Comparison of ENCODE assay signal across 29 cellular contexts in genomic region chr10:122480146-122480833, GRCh38. TPM values are rescaled to one million over a fixed set of nuclear protein-coding genes. Genes with fewer than 3 reads are reported as not detected.
DNase-seq lines count a peak whose midpoint lies in the region; ATAC-seq, FAIRE-seq and TF ChIP-seq lines count a peak whose summit lies in the region.
"Had no signal": no experiment of that assay in that cellular context is flagged by ENCODE, and none has a peak within 500 bp of the region (broad histone marks: within the 10 kb centered on the region; RNA-seq: fewer than 3 reads in every experiment).

No MANE protein-coding gene starts in this region.

- H2BK5ac ChIP-seq in H1 (ENCODE audit: low read depth, low read length) = no peak overlapping the region
- H2BK5ac ChIP-seq in mesendoderm (ENCODE audit: low read length) = no peak overlapping the region

- H3K27ac ChIP-seq in right atrium auricular region (no peak overlapping the region), H1 (ENCODE audit: low read depth, low read length) (no peak overlapping the region), psoas muscle (no peak overlapping the region), mesendoderm (ENCODE audit: low read depth, low read length) (no peak overlapping the region)
- H3K27ac ChIP-seq: GM23248, HL-60, SJCRH30 had no signal

- H3K4me1 ChIP-seq in right atrium auricular region = peaks cover 0 to 12% of the 10 kb centered on the region in 2 donors
- H3K4me1 ChIP-seq in H1 (replicated peaks in 1 of 4; ENCODE audit: control insufficient read depth in 3 of 4, insufficient read depth in 4 of 4, low read length in 3 of 4) = peaks cover 4 to 23% (median 10%) of the 10 kb centered on the region in 4 experiments
- H3K4me1 ChIP-seq in psoas muscle = peaks cover 7% of the 10 kb centered on the region
- no peaks in the 10 kb centered on the region for H3K4me1 ChIP-seq in mesendoderm (ENCODE audit: control insufficient read depth, low read depth, low read length)
- H3K4me1 ChIP-seq: SJCRH30 had no signal

- peak; percentile 70 for DNase-seq in cardiac septum (ENCODE audit: low spot score)
- DNase-seq in right atrium auricular region (ENCODE audit: low spot score) = no peak
- DNase-seq in H1 (ENCODE audit: low read depth in 1 of 2, low spot score in 2 of 2) = no peak
- DNase-seq in osteocyte (ENCODE audit: extremely low spot score, unreplicated experiment) = no peak
- DNase-seq in stimulated activated effector memory CD8-positive, alpha-beta T cell treated with anti-CD3 and anti-CD28 coated beads, Interleukin-12 subunit alpha, Interleukin-12 subunit beta, amount 100 ng/mL, for 72 hours (ENCODE audit: low spot score in 2 of 2) = no peak
- DNase-seq in psoas muscle = no peak
- DNase-seq in mesendoderm = no peak
- DNase-seq in posterior vena cava (ENCODE audit: low spot score) = no peak
- DNase-seq: 8988T; AML-193; C1 segment of cervical spinal cord; Calu3; CD8-positive, alpha-beta memory T cell; GM23248; HCEC 1CT; KBM-7; NCI-H1092; NCI-H1436; NCI-H187 treated with DMSO at 0.1 percent for 48 hours; NCI-H510A treated with DMSO at 0.1 percent for 48 hours; NCI-H748 treated with DMSO at 0.1 percent for 48 hours; SJCRH30 had no signal

- WGBS in H1 (ENCODE audit: extremely low coverage in 1 of 2, insufficient coverage in 1 of 2, insufficient read length in 1 of 2, insufficient replicate concordance in 2 of 2, low coverage in 1 of 2, low lambda C conversion rate in 2 of 2, missing lambda C conversion rate in 1 of 2), 2 experiments = 87% methylated on average over 10 of the region's 10 CpGs; no CpG with 5 or more reads in 1 of the 2 experiments
- 94 to 99% (median 97%) methylated on average over 10 of the region's 10 CpGs for WGBS in psoas muscle, 3 donors
- WGBS in mesendoderm (ENCODE audit: extremely low coverage, insufficient coverage, low lambda C conversion rate) = no CpG with 5 or more reads among the region's 10 CpGs

- H2BK15ac ChIP-seq in H1 (ENCODE audit: low read length) = no peak overlapping the region
- no peak overlapping the region for H2BK15ac ChIP-seq in mesendoderm (replicated peaks; ENCODE audit: low read depth)

- H4K20me1 ChIP-seq in H1 (replicated peaks in 1 of 2; ENCODE audit: control insufficient read depth in 1 of 2, insufficient read depth in 2 of 2, low read length in 2 of 2) = no peaks in the 10 kb centered on the region

- no peak for TF ChIP-seq RAD21 in H1 (IDR thresholded peaks at IDR 0.05 in 1 of 2, conservative IDR thresholded peaks at IDR 0.05 in 1 of 2; ENCODE audit: low read depth in 2 of 2, low read length in 2 of 2)

- H2BK120ac ChIP-seq in H1 (replicated peaks; ENCODE audit: low read depth, low read length) (no peak overlapping the region), mesendoderm (ENCODE audit: low read depth, low read length) (no peak overlapping the region)

- peaks cover 53% of the 10 kb centered on the region for H3K4me1 Mint-ChIP-seq in osteocyte (ENCODE audit: unreplicated experiment)
- H3K4me1 Mint-ChIP-seq in stimulated activated effector memory CD8-positive, alpha-beta T cell treated with anti-CD3 and anti-CD28 coated beads, Interleukin-12 subunit alpha, Interleukin-12 subunit beta, amount 100 ng/mL, for 72 hours = no peaks in the 10 kb centered on the region
- H3K4me1 Mint-ChIP-seq: CD8-positive, alpha-beta memory T cell had no signal

- no peak overlapping the region; the same call in 1 of the 2 replicates for H4K8ac ChIP-seq in H1 (ENCODE audit: extremely low read depth, insufficient read depth, low read length)
- no peak overlapping the region for H4K8ac ChIP-seq in mesendoderm (ENCODE audit: low read depth, low read length)

- CTCF ChIA-PET in H1 (lab: Charles Lee; ENCODE audit: partially characterized antibody) = interaction anchor here (0.6 to 2.1 kb wide), 4 partner anchors 10 to 168 kb away, joined by 3 to 5 read pairs (median 3); no protein-coding TSS in a partner anchor

- H4K5ac ChIP-seq in H1 (ENCODE audit: insufficient read length, low read depth, low read length) = no peak overlapping the region
- no peak overlapping the region for H4K5ac ChIP-seq in mesendoderm (ENCODE audit: low read length)

- TF ChIP-seq CTCF in right atrium auricular region (IDR thresholded peaks at IDR 0.05) (no peak), H1 (IDR thresholded peaks at IDR 0.05; ENCODE audit: control extremely low read depth in 1 of 3, insufficient read depth in 1 of 3, low read depth in 1 of 3, low read length in 3 of 3) (no peak), osteocyte (IDR thresholded peaks at IDR 0.05) (no peak), psoas muscle (IDR thresholded peaks at IDR 0.05) (no peak)

- H4K91ac ChIP-seq in H1 (replicated peaks; ENCODE audit: insufficient read length, low read length) = peak overlapping the region; percentile 29

- H3K9me3 ChIP-seq in right atrium auricular region (no peaks in the 10 kb centered on the region), H1 (ENCODE audit: insufficient read depth in 2 of 2, low read depth in 1 of 2, low read length in 1 of 2) (peaks cover 0 to 5% of the 10 kb centered on the region in 2 experiments; a peak in 1 of 4 replicates), psoas muscle (no peaks in the 10 kb centered on the region)
- H3K9me3 ChIP-seq: SJCRH30 had no signal

- no peak overlapping the region for H3K9ac ChIP-seq in H1 (replicated peaks in 1 of 4; ENCODE audit: extremely low read depth in 1 of 4, low read depth in 3 of 4, low read length in 3 of 4)
- no peak overlapping the region for H3K9ac ChIP-seq in mesendoderm (ENCODE audit: low read length)
- H3K9ac ChIP-seq: GM23248 had no signal

- H3K4me2 ChIP-seq in H1 (ENCODE audit: insufficient read depth in 1 of 2, low read depth in 2 of 2, low read length in 2 of 2) = no peak overlapping the region
- no peak overlapping the region for H3K4me2 ChIP-seq in mesendoderm (ENCODE audit: low read length)

- no peak for ATAC-seq in stimulated activated effector memory CD8-positive, alpha-beta T cell treated with anti-CD3 and anti-CD28 coated beads, Interleukin-12 subunit alpha, Interleukin-12 subunit beta, amount 100 ng/mL, for 72 hours
- no peak for ATAC-seq in psoas muscle
- ATAC-seq: HepG2 had no signal

- H3K27me3 ChIP-seq in right atrium auricular region (no peaks in the 10 kb centered on the region), H1 (replicated peaks in 1 of 4; ENCODE audit: control insufficient read depth in 3 of 4, extremely low read depth in 1 of 4, insufficient read depth in 3 of 4, low read length in 3 of 4) (no peaks in the 10 kb centered on the region), psoas muscle (ENCODE audit: insufficient read depth in 3 of 3, low read length in 2 of 3) (no peaks in the 10 kb centered on the region), mesendoderm (ENCODE audit: insufficient read depth, low read length, poor library complexity) (no peaks in the 10 kb centered on the region)
- H3K27me3 ChIP-seq: SJCRH30 had no signal

- POLR2A ChIA-PET in H1 (lab: Charles Lee; ENCODE audit: partially characterized antibody) = no interaction called here

- no peak overlapping the region for H2AFZ ChIP-seq in H1 (ENCODE audit: low read length)
- H2AFZ ChIP-seq: GM23248 had no signal

- H3K18ac ChIP-seq in H1 (ENCODE audit: extremely low read depth, low read length) = no peak overlapping the region
- H3K18ac ChIP-seq in mesendoderm (ENCODE audit: low read length) = no peak overlapping the region

- intact Hi-C loops in cardiac septum (cut with DNase I) (no loop called here), psoas muscle (cut with DNase I) (no loop called here), posterior vena cava (cut with DNase I) (no loop called here)

- H3K4me3 ChIP-seq in right atrium auricular region (no peak overlapping the region), H1 (ENCODE audit: extremely low read depth in 1 of 4, insufficient read depth in 2 of 4, low read depth in 3 of 4, low read length in 4 of 4) (no peak overlapping the region), psoas muscle (no peak overlapping the region), mesendoderm (ENCODE audit: low read length) (no peak overlapping the region)
- H3K4me3 ChIP-seq: GM23248, SJCRH30 had no signal

- H3K79me1 ChIP-seq in H1 (ENCODE audit: low read depth, low read length) = no peaks in the 10 kb centered on the region
- H3K79me1 ChIP-seq in mesendoderm (ENCODE audit: low read length) = no peaks in the 10 kb centered on the region

- H3K23ac ChIP-seq in H1 (ENCODE audit: insufficient read length) = no peak overlapping the region
- H3K23ac ChIP-seq in mesendoderm (ENCODE audit: low read length) = no peak overlapping the region

- H2AK5ac ChIP-seq in H1 (ENCODE audit: low read depth, low read length) = 0 out of 2 replicates have a peak overlapping the region, but pooled peaks have one; percentile 0
- H2AK5ac ChIP-seq in mesendoderm (ENCODE audit: low read length) = no peak overlapping the region

- FAIRE-seq in H1 (lab: Jason Lieb, UNC) = no peak
- FAIRE-seq: G401.6, GM12892, HepG2 had no signal

- no peak overlapping the region for H3K14ac ChIP-seq in H1 (ENCODE audit: insufficient read length)

- no peak for TF ChIP-seq EP300 in H1 (IDR thresholded peaks at IDR 0.05; ENCODE audit: borderline replicate concordance in 1 of 2, low read depth in 2 of 2, low read length in 2 of 2)

- H3K4ac ChIP-seq in H1 (replicated peaks; ENCODE audit: insufficient read length, low read depth, low read length) = no peak overlapping the region
- H3K4ac ChIP-seq in mesendoderm (ENCODE audit: low read depth, low read length) = no peak overlapping the region

- no peaks in the 10 kb centered on the region for H3K23me2 ChIP-seq in H1 (ENCODE audit: low read depth, low read length)

- no peak overlapping the region for H3K56ac ChIP-seq in H1 (replicated peaks; ENCODE audit: insufficient read length, low read depth, low read length)
- H3K56ac ChIP-seq in mesendoderm (ENCODE audit: low read length) = no peak overlapping the region

- H2BK12ac ChIP-seq in H1 (ENCODE audit: low read depth, low read length) = no peak overlapping the region

- H3K36me3 ChIP-seq in right atrium auricular region = no peaks in the 10 kb centered on the region
- no peaks in the 10 kb centered on the region for H3K36me3 ChIP-seq in H1 (ENCODE audit: control insufficient read depth in 2 of 4, insufficient read depth in 4 of 4, low read length in 3 of 4)
- no peaks in the 10 kb centered on the region for H3K36me3 ChIP-seq in psoas muscle (ENCODE audit: insufficient read depth in 1 of 2, low read depth in 1 of 2)
- H3K36me3 ChIP-seq in mesendoderm (ENCODE audit: control insufficient read depth, insufficient read depth, low read length) = no peaks in the 10 kb centered on the region
- H3K36me3 ChIP-seq: SJCRH30 had no signal

- no peaks in the 10 kb centered on the region for H3K79me2 ChIP-seq in H1 (ENCODE audit: control insufficient read depth in 1 of 2, insufficient read depth in 2 of 2, low read length in 2 of 2)
- H3K79me2 ChIP-seq in mesendoderm (ENCODE audit: control insufficient read depth, insufficient read depth, low read length) = no peaks in the 10 kb centered on the region

- no peaks in the 10 kb centered on the region for H3K9me3 Mint-ChIP-seq in osteocyte (ENCODE audit: unreplicated experiment)
- H3K9me3 Mint-ChIP-seq in stimulated activated effector memory CD8-positive, alpha-beta T cell treated with anti-CD3 and anti-CD28 coated beads, Interleukin-12 subunit alpha, Interleukin-12 subunit beta, amount 100 ng/mL, for 72 hours = peaks cover 3% of the 10 kb centered on the region

- no peaks in the 10 kb centered on the region for H3K27me3 Mint-ChIP-seq in osteocyte (ENCODE audit: unreplicated experiment)

- H3K27ac Mint-ChIP-seq in osteocyte (ENCODE audit: unreplicated experiment) = peak overlapping the region; percentile 40
- H3K27ac Mint-ChIP-seq in stimulated activated effector memory CD8-positive, alpha-beta T cell treated with anti-CD3 and anti-CD28 coated beads, Interleukin-12 subunit alpha, Interleukin-12 subunit beta, amount 100 ng/mL, for 72 hours = no peak overlapping the region

- H3K4me3 Mint-ChIP-seq in osteocyte (ENCODE audit: unreplicated experiment) = no peak overlapping the region
- no peak overlapping the region for H3K4me3 Mint-ChIP-seq in stimulated activated effector memory CD8-positive, alpha-beta T cell treated with anti-CD3 and anti-CD28 coated beads, Interleukin-12 subunit alpha, Interleukin-12 subunit beta, amount 100 ng/mL, for 72 hours
- H3K4me3 Mint-ChIP-seq: CD8-positive, alpha-beta memory T cell had no signal

- peaks cover 40% of the 10 kb centered on the region for H3K36me3 Mint-ChIP-seq in osteocyte (ENCODE audit: unreplicated experiment)
- H3K36me3 Mint-ChIP-seq in stimulated activated effector memory CD8-positive, alpha-beta T cell treated with anti-CD3 and anti-CD28 coated beads, Interleukin-12 subunit alpha, Interleukin-12 subunit beta, amount 100 ng/mL, for 72 hours = no peaks in the 10 kb centered on the region

- TF ChIP-seq POLR2A in H1 (IDR thresholded peaks at IDR 0.05; ENCODE audit: control extremely low read depth in 1 of 2, low read depth in 2 of 2, low read length in 2 of 2) = no peak

- H2BK20ac ChIP-seq in H1 (ENCODE audit: low read length) = no peak overlapping the region

RNA-seq across cellular contexts. Expression of gene HTRA1, which starts 18.9 kb away (rescaled TPM):
- 104 TPM for total RNA-seq in cardiac septum
- total RNA-seq in right atrium auricular region = 10 to 100 TPM; 76.3 to 78.3 TPM
- total RNA-seq in H1 (2021; fragmentation: NEBNext Ultra II Directional; extraction: Animal tissue kit (Norgen Biotek cat#: 25700)) = 15.8 and 16.5 TPM in 2 replicates
- 10.9 and 20.1 TPM in 2 replicates for polyA plus RNA-seq in H1 (2011; rRNA removed)
- polyA plus RNA-seq in H1 (2011; cell fraction: cytosol; rRNA removed) = 13.2 TPM
- 14.4 TPM for polyA plus RNA-seq in H1 (2011; cell fraction: nucleus; rRNA removed)
- 18.2 to 21.1 TPM (median 19.7 TPM) in 4 replicates for polyA plus RNA-seq in H1 (2012, experiment 1 of 2)
- polyA plus RNA-seq in H1 (2012, experiment 2 of 2) = 17.5 TPM
- polyA plus RNA-seq in H1 (2013, experiment 1 of 2) = 22.0 TPM
- 21.8 TPM for polyA plus RNA-seq in H1 (2013, experiment 2 of 2)
- polyA minus RNA-seq in H1 (2011; rRNA and poly(A)+ RNA removed) = 7.5 and 11.1 TPM in 2 replicates
- polyA minus RNA-seq in H1 (2011; cell fraction: cytosol; rRNA and poly(A)+ RNA removed) = 5.9 TPM
- 3.9 TPM for polyA minus RNA-seq in H1 (2011; cell fraction: nucleus; rRNA and poly(A)+ RNA removed)
- 1,546 and 1,638 TPM in 2 replicates for total RNA-seq in osteocyte
- total RNA-seq in psoas muscle = 10 to 100 TPM; 11.6 to 30.8 (median 13.2) TPM
- 10 to 100 TPM; 11.4 to 18.7 (median 11.5) TPM for polyA plus RNA-seq in psoas muscle
- 6.1 TPM for polyA plus RNA-seq in mesendoderm (2013, experiment 1 of 2)
- 5.7 TPM for polyA plus RNA-seq in mesendoderm (2013, experiment 2 of 2)
- 100 to 1,000 TPM; 152 to 276 TPM for total RNA-seq in posterior vena cava
- total RNA-seq: HT-29 had no signal

RNA-seq across cellular contexts. Expression of gene ARMS2, which starts 25.8 kb away (rescaled TPM):
- total RNA-seq in cardiac septum (0.92 TPM), right atrium auricular region (not detected), osteocyte (not detected in 2 replicates), psoas muscle (not detected), posterior vena cava (not detected)
- total RNA-seq in H1 (2021; fragmentation: NEBNext Ultra II Directional; extraction: Animal tissue kit (Norgen Biotek cat#: 25700)) = not detected in 2 replicates
- polyA plus RNA-seq in H1 (2011; rRNA removed) (not detected in 2 replicates), psoas muscle (under 1 TPM in 1 of 3 donors, not detected in 2; 0.47 TPM)
- polyA plus RNA-seq in H1 (2011; cell fraction: cytosol; rRNA removed) = not detected
- not detected for polyA plus RNA-seq in H1 (2011; cell fraction: nucleus; rRNA removed)
- not detected in 4 replicates for polyA plus RNA-seq in H1 (2012, experiment 1 of 2)
- polyA plus RNA-seq in H1 (2012, experiment 2 of 2) = not detected
- polyA plus RNA-seq in H1 (2013, experiment 1 of 2) = not detected
- polyA plus RNA-seq in H1 (2013, experiment 2 of 2) = not detected
- not detected in 2 replicates for polyA minus RNA-seq in H1 (2011; rRNA and poly(A)+ RNA removed)
- polyA minus RNA-seq in H1 (2011; cell fraction: cytosol; rRNA and poly(A)+ RNA removed) = not detected
- polyA minus RNA-seq in H1 (2011; cell fraction: nucleus; rRNA and poly(A)+ RNA removed) = not detected
- 0.04 TPM for polyA plus RNA-seq in mesendoderm (2013, experiment 1 of 2)
- polyA plus RNA-seq in mesendoderm (2013, experiment 2 of 2) = not detected
- total RNA-seq: Calu3; CD8-positive, alpha-beta memory T cell; Daoy; GM23248; HepG2; HT-29; SJCRH30 had no signal
- polyA plus RNA-seq: AG04450; CD8-positive, alpha-beta memory T cell; GM23248; HepG2 had no signal
